In the genomic region with DNA sequence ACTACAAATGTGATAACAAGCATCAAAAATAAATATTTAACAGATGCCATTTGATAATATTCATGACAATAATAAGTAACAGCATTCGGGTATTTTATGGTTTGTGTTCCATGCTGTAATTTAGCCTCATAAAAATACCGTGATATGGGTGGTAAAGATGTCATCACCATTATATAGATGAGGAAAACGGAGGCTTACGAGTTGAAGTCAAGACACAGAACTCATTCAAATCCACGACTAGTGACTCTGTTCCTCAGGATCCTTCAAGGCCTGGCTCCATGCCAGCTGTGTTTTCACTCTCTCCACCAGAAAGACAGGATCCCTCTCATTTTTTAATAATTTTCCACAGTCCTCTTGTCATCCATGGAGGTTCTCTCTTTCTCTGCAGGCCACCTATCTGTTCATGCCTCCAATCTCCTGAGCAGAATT, we compare ENCODE assay signal across 13 cellular contexts.
A peak's percentile ranks its signal among the peaks of the same experiment; 100 is the strongest.
DNase-seq lines count a peak whose midpoint lies in the region; ATAC-seq and TF ChIP-seq lines count a peak whose summit lies in the region.
"Had no signal": no experiment of that assay in that cellular context is flagged by ENCODE, and none has a peak within 500 bp of the region (broad histone marks: within the 10 kb centered on the region; RNA-seq: fewer than 3 reads in every experiment).

No MANE protein-coding gene starts in this region.

- H3K4me1 ChIP-seq in GM23338 (ENCODE audit: insufficient read depth) (no peaks in the 10 kb centered on the region; the same call in none of the 2 replicates), skeletal muscle satellite cell (ENCODE audit: control insufficient read depth, insufficient read depth, low read length) (peaks cover 39% of the 10 kb centered on the region)

- no peak overlapping the region for H2AFZ ChIP-seq in GM23338

- no peaks in the 10 kb centered on the region for H3K27me3 Mint-ChIP-seq in GM23338 (ENCODE audit: insufficient read depth, low read depth, poor library complexity)
- H3K27me3 Mint-ChIP-seq in chondrocyte (ENCODE audit: low read depth), result no peaks in the 10 kb centered on the region
- peaks cover 0 to 2% (median 0%) of the 10 kb centered on the region in 3 donors for H3K27me3 Mint-ChIP-seq in CD14-positive monocyte (ENCODE audit: low read depth in 3 of 3)
- H3K27me3 Mint-ChIP-seq: activated CD4-positive, alpha-beta T cell treated with anti-CD3 and anti-CD28 coated beads, Interleukin-2, amount 10 ng/mL, durations not matched to agents 24 days and 14 days had no signal

- no peaks in the 10 kb centered on the region for H3K9me2 ChIP-seq in GM23338 (ENCODE audit: insufficient read depth)

- H3F3A ChIP-seq in GM23338 (replicated peaks; ENCODE audit: low read depth), result no peaks in the 10 kb centered on the region

- H3K36me3 ChIP-seq in GM23338 (ENCODE audit: insufficient read depth), result no peaks in the 10 kb centered on the region
- peaks cover 3% of the 10 kb centered on the region for H3K36me3 ChIP-seq in skeletal muscle satellite cell (ENCODE audit: insufficient read depth, low read length)

- TF ChIP-seq CTCF in GM23338 (conservative IDR thresholded peaks at IDR 0.05; ENCODE audit: low read depth in 2 of 2) (no peak), chondrocyte (IDR thresholded peaks at IDR 0.05) (no peak), CD14-positive monocyte (IDR thresholded peaks at IDR 0.05) (no peak)

- H3K27ac ChIP-seq in GM23338 (ENCODE audit: low read depth), result peak overlapping the region; percentile 5; the same call in 1 of the 2 replicates
- peak overlapping the region; percentile 3 for H3K27ac ChIP-seq in layer of hippocampus (ENCODE audit: low read depth, low read length)

- intact Hi-C loops in CD14-positive monocyte (cut with micrococcal nuclease), result no loop called here

- H4K20me1 ChIP-seq in GM23338 (replicated peaks; ENCODE audit: insufficient read depth), result no peaks in the 10 kb centered on the region

- peaks cover 32% of the 10 kb centered on the region for H3K4me1 Mint-ChIP-seq in GM23338
- H3K4me1 Mint-ChIP-seq in chondrocyte (ENCODE audit: low read depth), result peaks cover 59% of the 10 kb centered on the region
- H3K4me1 Mint-ChIP-seq in CD14-positive monocyte, result peaks cover 14% of the 10 kb centered on the region
- H3K4me1 Mint-ChIP-seq: activated CD4-positive, alpha-beta T cell treated with anti-CD3 and anti-CD28 coated beads, Interleukin-2, amount 10 ng/mL, durations not matched to agents 24 days and 14 days had no signal

- peaks cover 11% of the 10 kb centered on the region for H3K79me2 ChIP-seq in GM23338 (replicated peaks; ENCODE audit: insufficient read depth)

- H3K27ac Mint-ChIP-seq in GM23338 (peak overlapping the region; percentile 14; the same call in 1 of the 2 replicates), chondrocyte (ENCODE audit: unreplicated experiment) (peak overlapping the region; percentile 87), CD14-positive monocyte (peak overlapping the region in 1 of 7 donors; percentile 79)
- H3K27ac Mint-ChIP-seq: activated CD4-positive, alpha-beta T cell treated with anti-CD3 and anti-CD28 coated beads, Interleukin-2, amount 10 ng/mL, durations not matched to agents 24 days and 14 days; T-helper 1 cell treated with Interleukin-12 subunit alpha and Interleukin-12 subunit beta and Interleukin-4 antibody, amounts not matched to agents 30 μg/mL and 1 μg/mL, for 36 hours had no signal

- H3K9ac ChIP-seq in skeletal muscle satellite cell (ENCODE audit: low read depth, low read length), result peak overlapping the region; percentile 16

- no peaks in the 10 kb centered on the region for H3K27me3 ChIP-seq in GM23338 (ENCODE audit: insufficient read depth)
- H3K27me3 ChIP-seq in layer of hippocampus (ENCODE audit: control insufficient read depth, insufficient read depth, low read length), result no peaks in the 10 kb centered on the region
- no peaks in the 10 kb centered on the region for H3K27me3 ChIP-seq in skeletal muscle satellite cell (ENCODE audit: control insufficient read depth, insufficient read depth, low read length)

- H3K4me2 ChIP-seq in GM23338 (no peak overlapping the region), skeletal muscle satellite cell (ENCODE audit: low read length) (peak overlapping the region; percentile 63)

- H3K4me3 Mint-ChIP-seq in GM23338 (no peak overlapping the region), chondrocyte (ENCODE audit: unreplicated experiment) (peak overlapping the region; percentile 49), CD14-positive monocyte (no peak overlapping the region)
- H3K4me3 Mint-ChIP-seq: activated CD4-positive, alpha-beta T cell treated with anti-CD3 and anti-CD28 coated beads, Interleukin-2, amount 10 ng/mL, durations not matched to agents 24 days and 14 days; T-helper 1 cell treated with Interleukin-12 subunit alpha and Interleukin-12 subunit beta and Interleukin-4 antibody, amounts not matched to agents 30 μg/mL and 1 μg/mL, for 36 hours had no signal

- no peak overlapping the region for H3K4me3 ChIP-seq in GM23338
- no peak overlapping the region for H3K4me3 ChIP-seq in skeletal muscle satellite cell (ENCODE audit: low read length)

- DNase-seq in GM23338 (ENCODE audit: low spot score), result no peak
- DNase-seq in chondrocyte (ENCODE audit: low spot score), result no peak
- no peak for DNase-seq in NCI-H524 (lab: John Stamatoyannopoulos, UW)
- no peak for DNase-seq in DMS114 treated with DMSO at 0.1 percent for 48 hours (lab: John Stamatoyannopoulos, UW; ENCODE audit: unreplicated experiment)
- no peak for DNase-seq in CD14-positive monocyte (ENCODE audit: low spot score)
- DNase-seq: activated CD4-positive, alpha-beta T cell treated with anti-CD3 and anti-CD28 coated beads, Interleukin-2, amount 10 ng/mL, durations not matched to agents 24 days and 14 days; central memory CD4-positive, alpha-beta T cell; KBM-7; NCI-H2029 had no signal

- H3K9me3 Mint-ChIP-seq in GM23338, result peaks cover 9% of the 10 kb centered on the region
- peaks cover 9% of the 10 kb centered on the region for H3K9me3 Mint-ChIP-seq in chondrocyte (ENCODE audit: low read depth)
- peaks cover 0 to 6% (median 3%) of the 10 kb centered on the region in 7 donors for H3K9me3 Mint-ChIP-seq in CD14-positive monocyte
- H3K9me3 Mint-ChIP-seq: T-helper 1 cell treated with Interleukin-12 subunit alpha and Interleukin-12 subunit beta and Interleukin-4 antibody, amounts not matched to agents 30 μg/mL and 1 μg/mL, for 36 hours had no signal

- H3K9me3 ChIP-seq in skeletal muscle satellite cell (replicated peaks; ENCODE audit: low read length), result no peaks in the 10 kb centered on the region

- ATAC-seq in GM23338 (no peak), HG02588 (IDR thresholded peaks at IDR 0.05; ENCODE audit: unreplicated experiment) (no peak)

- H3K36me3 Mint-ChIP-seq in GM23338 (ENCODE audit: low read depth) (peaks cover 17% of the 10 kb centered on the region; the same call in 2 of the 3 replicates), chondrocyte (ENCODE audit: low read depth) (peaks cover 12% of the 10 kb centered on the region), CD14-positive monocyte (no peaks in the 10 kb centered on the region)

TF ChIP-seq in GM23338, 12 proteins besides CTCF, POLR2A, EP300 and RAD21:
- TF ChIP-seq JUNB (IDR thresholded peaks at IDR 0.05; ENCODE audit: unreplicated experiment) (no peak), NANOG (IDR thresholded peaks at IDR 0.05; ENCODE audit: borderline replicate concordance) (no peak), STAT1 (IDR thresholded peaks at IDR 0.05; ENCODE audit: unreplicated experiment) (no peak), ZNF114 (CRISPR knock-in tag; IDR thresholded peaks at IDR 0.05) (no peak), EZH2 (IDR thresholded peaks at IDR 0.05; ENCODE audit: low read depth, unreplicated experiment) (no peak)
